Comparison of ENCODE assay signal across 2 cellular contexts in the genomic region with DNA sequence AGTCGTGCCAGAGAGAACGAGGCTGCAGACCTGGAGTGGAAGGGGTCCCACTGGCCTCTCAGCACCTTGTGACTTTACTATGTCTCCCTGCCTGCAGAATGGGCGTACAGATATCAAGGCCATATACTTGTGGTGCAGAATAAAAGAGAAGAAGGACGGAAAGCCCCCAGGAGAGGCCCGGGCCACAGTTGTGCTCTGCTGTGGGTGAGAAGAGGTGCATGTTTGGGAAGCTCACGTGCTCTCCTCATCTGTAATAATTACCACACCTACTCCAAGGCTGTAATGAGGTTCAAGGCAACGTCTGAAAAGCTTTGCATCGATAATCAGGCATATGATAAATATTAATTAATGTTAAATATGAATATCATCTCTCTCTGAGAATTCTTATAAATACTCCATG.
A peak's percentile ranks its signal among the peaks of the same experiment; 100 is the strongest.
TF ChIP-seq lines count a peak whose summit lies in the region.

No MANE protein-coding gene starts in this region.

TF ChIP-seq in IMR-90, 13 proteins besides CTCF, POLR2A, EP300 and RAD21:
- TF ChIP-seq CEBPB (IDR thresholded peaks at IDR 0.05; ENCODE audit: low read depth, low read length) (no peak), MAFK (IDR thresholded peaks at IDR 0.05; ENCODE audit: low read depth, low read length) (no peak), CHD1 (IDR thresholded peaks at IDR 0.05; ENCODE audit: low read depth, low read length) (no peak), BHLHE40 (IDR thresholded peaks at IDR 0.05; ENCODE audit: low read depth, low read length) (no peak), RFX5 (IDR thresholded peaks at IDR 0.05; ENCODE audit: low read depth, low read length) (no peak), NFE2L2 (IDR thresholded peaks at IDR 0.05; ENCODE audit: low read depth, low read length) (no peak), RCOR1 (IDR thresholded peaks at IDR 0.05; ENCODE audit: insufficient replicate concordance, low read length) (no peak), FOS (IDR thresholded peaks at IDR 0.05; ENCODE audit: low read depth, low read length) (no peak), SMC3 (IDR thresholded peaks at IDR 0.05; ENCODE audit: low read depth, low read length) (no peak), MAZ (IDR thresholded peaks at IDR 0.05; ENCODE audit: borderline replicate concordance, low read depth, low read length) (no peak), MXI1 (IDR thresholded peaks at IDR 0.05; ENCODE audit: borderline replicate concordance, low read depth, low read length) (no peak)
- TF ChIP-seq, protein P1, sequence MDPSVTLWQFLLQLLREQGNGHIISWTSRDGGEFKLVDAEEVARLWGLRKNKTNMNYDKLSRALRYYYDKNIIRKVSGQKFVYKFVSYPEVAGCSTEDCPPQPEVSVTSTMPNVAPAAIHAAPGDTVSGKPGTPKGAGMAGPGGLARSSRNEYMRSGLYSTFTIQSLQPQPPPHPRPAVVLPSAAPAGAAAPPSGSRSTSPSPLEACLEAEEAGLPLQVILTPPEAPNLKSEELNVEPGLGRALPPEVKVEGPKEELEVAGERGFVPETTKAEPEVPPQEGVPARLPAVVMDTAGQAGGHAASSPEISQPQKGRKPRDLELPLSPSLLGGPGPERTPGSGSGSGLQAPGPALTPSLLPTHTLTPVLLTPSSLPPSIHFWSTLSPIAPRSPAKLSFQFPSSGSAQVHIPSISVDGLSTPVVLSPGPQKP (IDR thresholded peaks at IDR 0.05; ENCODE audit: borderline replicate concordance, low read depth, low read length) = no peak
- TF ChIP-seq, protein P2, sequence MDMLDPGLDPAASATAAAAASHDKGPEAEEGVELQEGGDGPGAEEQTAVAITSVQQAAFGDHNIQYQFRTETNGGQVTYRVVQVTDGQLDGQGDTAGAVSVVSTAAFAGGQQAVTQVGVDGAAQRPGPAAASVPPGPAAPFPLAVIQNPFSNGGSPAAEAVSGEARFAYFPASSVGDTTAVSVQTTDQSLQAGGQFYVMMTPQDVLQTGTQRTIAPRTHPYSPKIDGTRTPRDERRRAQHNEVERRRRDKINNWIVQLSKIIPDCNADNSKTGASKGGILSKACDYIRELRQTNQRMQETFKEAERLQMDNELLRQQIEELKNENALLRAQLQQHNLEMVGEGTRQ (IDR thresholded peaks at IDR 0.05; ENCODE audit: low read depth, low read length) = no peak
TF ChIP-seq in IMR-90: peak in this region for 0.

TF ChIP-seq in GM12878, 131 proteins besides CTCF, POLR2A, EP300 and RAD21:
- TF ChIP-seq NR2F1 (conservative IDR thresholded peaks at IDR 0.05) (no peak), NFXL1 (IDR thresholded peaks at IDR 0.05; ENCODE audit: borderline replicate concordance) (no peak), BHLHE40 (IDR thresholded peaks at IDR 0.05; ENCODE audit: borderline replicate concordance in 1 of 2, low read depth in 2 of 2, low read length in 1 of 2) (peak; percentile 83 to 89), CBFB (IDR thresholded peaks at IDR 0.05; ENCODE audit: low read depth) (no peak), GATAD2B (conservative IDR thresholded peaks at IDR 0.05; ENCODE audit: low read depth) (no peak)
- TF ChIP-seq, protein P3, sequence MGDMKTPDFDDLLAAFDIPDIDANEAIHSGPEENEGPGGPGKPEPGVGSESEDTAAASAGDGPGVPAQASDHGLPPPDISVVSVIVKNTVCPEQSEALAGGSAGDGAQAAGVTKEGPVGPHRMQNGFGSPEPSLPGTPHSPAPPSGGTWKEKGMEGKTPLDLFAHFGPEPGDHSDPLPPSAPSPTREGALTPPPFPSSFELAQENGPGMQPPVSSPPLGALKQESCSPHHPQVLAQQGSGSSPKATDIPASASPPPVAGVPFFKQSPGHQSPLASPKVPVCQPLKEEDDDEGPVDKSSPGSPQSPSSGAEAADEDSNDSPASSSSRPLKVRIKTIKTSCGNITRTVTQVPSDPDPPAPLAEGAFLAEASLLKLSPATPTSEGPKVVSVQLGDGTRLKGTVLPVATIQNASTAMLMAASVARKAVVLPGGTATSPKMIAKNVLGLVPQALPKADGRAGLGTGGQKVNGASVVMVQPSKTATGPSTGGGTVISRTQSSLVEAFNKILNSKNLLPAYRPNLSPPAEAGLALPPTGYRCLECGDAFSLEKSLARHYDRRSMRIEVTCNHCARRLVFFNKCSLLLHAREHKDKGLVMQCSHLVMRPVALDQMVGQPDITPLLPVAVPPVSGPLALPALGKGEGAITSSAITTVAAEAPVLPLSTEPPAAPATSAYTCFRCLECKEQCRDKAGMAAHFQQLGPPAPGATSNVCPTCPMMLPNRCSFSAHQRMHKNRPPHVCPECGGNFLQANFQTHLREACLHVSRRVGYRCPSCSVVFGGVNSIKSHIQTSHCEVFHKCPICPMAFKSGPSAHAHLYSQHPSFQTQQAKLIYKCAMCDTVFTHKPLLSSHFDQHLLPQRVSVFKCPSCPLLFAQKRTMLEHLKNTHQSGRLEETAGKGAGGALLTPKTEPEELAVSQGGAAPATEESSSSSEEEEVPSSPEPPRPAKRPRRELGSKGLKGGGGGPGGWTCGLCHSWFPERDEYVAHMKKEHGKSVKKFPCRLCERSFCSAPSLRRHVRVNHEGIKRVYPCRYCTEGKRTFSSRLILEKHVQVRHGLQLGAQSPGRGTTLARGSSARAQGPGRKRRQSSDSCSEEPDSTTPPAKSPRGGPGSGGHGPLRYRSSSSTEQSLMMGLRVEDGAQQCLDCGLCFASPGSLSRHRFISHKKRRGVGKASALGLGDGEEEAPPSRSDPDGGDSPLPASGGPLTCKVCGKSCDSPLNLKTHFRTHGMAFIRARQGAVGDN (IDR thresholded peaks at IDR 0.05) = peak; percentile 36; the same call in 1 of the 2 replicates
- TF ChIP-seq, protein P4, sequence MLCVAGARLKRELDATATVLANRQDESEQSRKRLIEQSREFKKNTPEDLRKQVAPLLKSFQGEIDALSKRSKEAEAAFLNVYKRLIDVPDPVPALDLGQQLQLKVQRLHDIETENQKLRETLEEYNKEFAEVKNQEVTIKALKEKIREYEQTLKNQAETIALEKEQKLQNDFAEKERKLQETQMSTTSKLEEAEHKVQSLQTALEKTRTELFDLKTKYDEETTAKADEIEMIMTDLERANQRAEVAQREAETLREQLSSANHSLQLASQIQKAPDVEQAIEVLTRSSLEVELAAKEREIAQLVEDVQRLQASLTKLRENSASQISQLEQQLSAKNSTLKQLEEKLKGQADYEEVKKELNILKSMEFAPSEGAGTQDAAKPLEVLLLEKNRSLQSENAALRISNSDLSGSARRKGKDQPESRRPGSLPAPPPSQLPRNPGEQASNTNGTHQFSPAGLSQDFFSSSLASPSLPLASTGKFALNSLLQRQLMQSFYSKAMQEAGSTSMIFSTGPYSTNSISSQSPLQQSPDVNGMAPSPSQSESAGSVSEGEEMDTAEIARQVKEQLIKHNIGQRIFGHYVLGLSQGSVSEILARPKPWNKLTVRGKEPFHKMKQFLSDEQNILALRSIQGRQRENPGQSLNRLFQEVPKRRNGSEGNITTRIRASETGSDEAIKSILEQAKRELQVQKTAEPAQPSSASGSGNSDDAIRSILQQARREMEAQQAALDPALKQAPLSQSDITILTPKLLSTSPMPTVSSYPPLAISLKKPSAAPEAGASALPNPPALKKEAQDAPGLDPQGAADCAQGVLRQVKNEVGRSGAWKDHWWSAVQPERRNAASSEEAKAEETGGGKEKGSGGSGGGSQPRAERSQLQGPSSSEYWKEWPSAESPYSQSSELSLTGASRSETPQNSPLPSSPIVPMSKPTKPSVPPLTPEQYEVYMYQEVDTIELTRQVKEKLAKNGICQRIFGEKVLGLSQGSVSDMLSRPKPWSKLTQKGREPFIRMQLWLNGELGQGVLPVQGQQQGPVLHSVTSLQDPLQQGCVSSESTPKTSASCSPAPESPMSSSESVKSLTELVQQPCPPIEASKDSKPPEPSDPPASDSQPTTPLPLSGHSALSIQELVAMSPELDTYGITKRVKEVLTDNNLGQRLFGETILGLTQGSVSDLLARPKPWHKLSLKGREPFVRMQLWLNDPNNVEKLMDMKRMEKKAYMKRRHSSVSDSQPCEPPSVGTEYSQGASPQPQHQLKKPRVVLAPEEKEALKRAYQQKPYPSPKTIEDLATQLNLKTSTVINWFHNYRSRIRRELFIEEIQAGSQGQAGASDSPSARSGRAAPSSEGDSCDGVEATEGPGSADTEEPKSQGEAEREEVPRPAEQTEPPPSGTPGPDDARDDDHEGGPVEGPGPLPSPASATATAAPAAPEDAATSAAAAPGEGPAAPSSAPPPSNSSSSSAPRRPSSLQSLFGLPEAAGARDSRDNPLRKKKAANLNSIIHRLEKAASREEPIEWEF (IDR thresholded peaks at IDR 0.05; ENCODE audit: insufficient replicate concordance, low read depth, low read length) = no peak
- TF ChIP-seq, protein P5, sequence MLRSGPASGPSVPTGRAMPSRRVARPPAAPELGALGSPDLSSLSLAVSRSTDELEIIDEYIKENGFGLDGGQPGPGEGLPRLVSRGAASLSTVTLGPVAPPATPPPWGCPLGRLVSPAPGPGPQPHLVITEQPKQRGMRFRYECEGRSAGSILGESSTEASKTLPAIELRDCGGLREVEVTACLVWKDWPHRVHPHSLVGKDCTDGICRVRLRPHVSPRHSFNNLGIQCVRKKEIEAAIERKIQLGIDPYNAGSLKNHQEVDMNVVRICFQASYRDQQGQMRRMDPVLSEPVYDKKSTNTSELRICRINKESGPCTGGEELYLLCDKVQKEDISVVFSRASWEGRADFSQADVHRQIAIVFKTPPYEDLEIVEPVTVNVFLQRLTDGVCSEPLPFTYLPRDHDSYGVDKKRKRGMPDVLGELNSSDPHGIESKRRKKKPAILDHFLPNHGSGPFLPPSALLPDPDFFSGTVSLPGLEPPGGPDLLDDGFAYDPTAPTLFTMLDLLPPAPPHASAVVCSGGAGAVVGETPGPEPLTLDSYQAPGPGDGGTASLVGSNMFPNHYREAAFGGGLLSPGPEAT (IDR thresholded peaks at IDR 0.05; ENCODE audit: low read depth) = 0 out of 2 replicates have a peak, but pooled peaks have one; percentile 44
